Comparison of ENCODE assay signal across 10 cellular contexts in the genomic region with DNA sequence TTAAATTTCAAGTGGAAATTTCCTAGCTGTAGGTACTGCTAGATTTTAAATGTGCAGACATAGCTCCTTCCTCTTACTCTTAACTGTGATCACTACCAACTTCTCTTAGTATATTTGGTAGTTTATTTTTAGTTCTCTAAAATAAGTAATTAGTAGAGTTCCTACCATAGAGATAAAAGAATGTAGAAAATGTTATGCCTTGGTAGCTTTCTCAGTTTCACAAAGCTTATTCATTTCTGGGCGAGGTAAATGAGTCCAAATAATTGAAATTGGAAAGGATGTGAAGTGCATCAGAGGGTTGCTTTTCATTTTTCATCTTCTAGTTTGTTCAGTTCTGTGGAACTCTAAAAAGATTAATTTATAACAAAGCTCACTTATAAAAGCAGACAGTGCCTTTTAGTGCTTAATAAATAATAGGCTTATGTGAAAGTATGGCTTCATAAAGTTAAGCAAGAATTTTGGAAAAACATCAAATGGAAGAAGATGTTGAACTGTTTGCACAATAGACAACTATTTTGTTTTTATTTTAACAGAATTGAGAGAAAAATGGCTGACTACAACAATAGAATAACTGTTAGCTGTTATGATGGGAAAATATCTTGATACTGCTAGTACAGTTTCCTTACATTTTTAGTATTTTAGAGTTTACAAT.
DNase-seq lines count a peak whose midpoint lies in the region; ATAC-seq, FAIRE-seq and TF ChIP-seq lines count a peak whose summit lies in the region.
"Had no signal": no experiment of that assay in that cellular context is flagged by ENCODE, and none has a peak within 500 bp of the region (broad histone marks: within the 10 kb centered on the region; RNA-seq: fewer than 3 reads in every experiment).

No MANE protein-coding gene starts in this region.

- no peak for DNase-seq in osteocyte (ENCODE audit: extremely low spot score, unreplicated experiment)
- DNase-seq in NCI-H446 treated with DMSO at 0.1 percent for 48 hours (lab: John Stamatoyannopoulos, UW): no peak
- no peak for DNase-seq in coronary artery (ENCODE audit: low spot score)
- DNase-seq: DMS 273 treated with DMSO at 0.1 percent for 48 hours, NCI-H82 had no signal

- H3K9me3 Mint-ChIP-seq in osteocyte (ENCODE audit: unreplicated experiment): peaks cover 5% of the 10 kb centered on the region

- peaks cover 17% of the 10 kb centered on the region for H3K36me3 Mint-ChIP-seq in osteocyte (ENCODE audit: unreplicated experiment)

- ATAC-seq in GM18868 (IDR thresholded peaks at IDR 0.05; ENCODE audit: unreplicated experiment) (peak; percentile 82), GM21619 (IDR thresholded peaks at IDR 0.05; ENCODE audit: unreplicated experiment) (peak; percentile 80), HG03159 (IDR thresholded peaks at IDR 0.05; ENCODE audit: unreplicated experiment) (peak; percentile 77)

- FAIRE-seq in islet of Langerhans (lab: Jason Lieb, UNC): peak; percentile 41
- FAIRE-seq: endometrium had no signal

- no peak overlapping the region for H3K4me3 Mint-ChIP-seq in osteocyte (ENCODE audit: unreplicated experiment)

- H3K27ac Mint-ChIP-seq in osteocyte (ENCODE audit: unreplicated experiment): no peak overlapping the region

- H3K4me3 ChIP-seq in coronary artery: no peak overlapping the region

- peaks cover 23% of the 10 kb centered on the region for H3K4me1 Mint-ChIP-seq in osteocyte (ENCODE audit: unreplicated experiment)

- TF ChIP-seq CTCF in osteocyte (IDR thresholded peaks at IDR 0.05) (no peak), coronary artery (IDR thresholded peaks at IDR 0.05) (no peak)

- H3K27me3 Mint-ChIP-seq in osteocyte (ENCODE audit: unreplicated experiment): no peaks in the 10 kb centered on the region

- no peak overlapping the region for H3K27ac ChIP-seq in coronary artery
